Comparison of ENCODE assay signal across 10 cellular contexts in the genomic region with DNA sequence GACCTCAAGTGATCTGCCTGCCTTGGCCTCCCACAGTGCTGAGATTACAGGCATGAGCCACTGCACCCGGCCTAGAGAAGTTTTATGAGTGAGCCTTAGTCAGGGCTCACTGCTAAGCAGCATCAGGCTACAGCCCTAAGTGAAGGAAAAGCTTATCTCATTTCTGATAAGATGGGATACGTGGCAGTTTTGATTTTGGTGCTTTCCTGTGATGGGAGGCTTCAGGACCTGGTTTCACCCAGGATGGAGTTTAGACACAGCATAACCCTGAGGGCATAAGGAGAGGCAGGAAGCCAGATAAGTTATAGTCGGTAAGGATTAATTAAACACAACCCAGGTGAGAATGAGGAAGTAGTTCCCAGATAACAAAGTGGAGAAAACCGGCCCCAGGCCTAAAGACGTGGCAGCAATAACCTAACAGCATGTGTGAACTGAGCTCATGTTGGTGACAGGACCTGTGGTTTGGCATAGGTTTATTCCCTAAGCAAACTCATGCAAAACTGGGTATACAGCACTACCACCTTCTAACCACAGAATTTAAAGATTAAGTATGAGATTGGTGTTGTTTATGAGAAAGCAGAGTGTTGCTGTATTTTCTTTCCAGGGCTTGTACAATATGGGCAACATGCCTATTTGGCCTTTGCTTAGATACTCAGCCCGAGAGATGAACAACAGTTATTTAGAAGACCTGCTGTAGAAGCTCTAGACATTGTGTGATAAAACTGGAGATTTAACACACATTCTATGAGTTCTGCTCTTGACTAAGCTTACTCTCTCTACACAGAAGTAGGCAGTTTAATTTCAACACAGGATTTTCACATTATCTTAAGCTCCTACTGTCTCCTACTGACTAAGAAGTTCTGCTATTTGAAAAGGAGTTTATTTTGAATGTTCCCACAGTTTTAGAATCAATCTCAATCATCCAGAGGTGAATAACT.
DNase-seq lines count a peak whose midpoint lies in the region; TF ChIP-seq lines count a peak whose summit lies in the region.
"Had no signal": no experiment of that assay in that cellular context is flagged by ENCODE, and none has a peak within 500 bp of the region (broad histone marks: within the 10 kb centered on the region; RNA-seq: fewer than 3 reads in every experiment).

No MANE protein-coding gene starts in this region.

- no peaks in the 10 kb centered on the region for H3K27me3 ChIP-seq in endodermal cell (ENCODE audit: control insufficient read depth, insufficient read depth, low read length, poor library complexity, severe bottlenecking)
- H3K27me3 ChIP-seq in thymus (ENCODE audit: control insufficient read depth, insufficient read depth), result no peaks in the 10 kb centered on the region
- H3K27me3 ChIP-seq: adrenal gland; BLaER1 treated with 17β-estradiol and CSF1 and Interleukin-3, amounts not matched to agents 10 nM and 100 nM had no signal

- H3K27ac ChIP-seq in endodermal cell (ENCODE audit: low read depth, low read length) (no peak overlapping the region), thymus (ENCODE audit: low read depth) (peak overlapping the region; percentile 33)
- H3K27ac ChIP-seq: adrenal gland; BLaER1 treated with 17β-estradiol and CSF1 and Interleukin-3, amounts not matched to agents 10 nM and 100 nM had no signal

- no peaks in the 10 kb centered on the region for H3K9me3 Mint-ChIP-seq in endodermal cell

- DNase-seq in activated gamma-delta T cell treated with Interleukin-2 at 50 U/mL for 16 hours, result peak; percentile 10
- no peak for DNase-seq in activated gamma-delta T cell (lab: John Stamatoyannopoulos, UW)
- peak; percentile 56 for DNase-seq in NCI-H2196 treated with DMSO at 0.1 percent for 48 hours (lab: John Stamatoyannopoulos, UW; ENCODE audit: unreplicated experiment)
- peak; percentile 51 for DNase-seq in endodermal cell
- no peak for DNase-seq in globus pallidus (ENCODE audit: low spot score)
- DNase-seq in retina, result no peak
- DNase-seq in foreskin fibroblast, result no peak
- DNase-seq: adrenal gland had no signal

- no peak overlapping the region for H3K4me3 ChIP-seq in endodermal cell (ENCODE audit: low read length)
- no peak overlapping the region for H3K4me3 ChIP-seq in thymus (ENCODE audit: low read length)
- H3K4me3 ChIP-seq in foreskin fibroblast (ENCODE audit: low read depth in 1 of 2, low read length in 2 of 2), result no peak overlapping the region
- H3K4me3 ChIP-seq: adrenal gland; BLaER1 treated with 17β-estradiol and CSF1 and Interleukin-3, amounts not matched to agents 10 nM and 100 nM had no signal

- H3K4me1 Mint-ChIP-seq in endodermal cell, result no peaks in the 10 kb centered on the region

- H3K4me1 ChIP-seq in endodermal cell (ENCODE audit: control insufficient read depth, insufficient read depth, low read length) (no peaks in the 10 kb centered on the region), thymus (ENCODE audit: control insufficient read depth, insufficient read depth, low read length) (no peaks in the 10 kb centered on the region)
- H3K4me1 ChIP-seq: adrenal gland had no signal

- H3K27ac Mint-ChIP-seq in endodermal cell, result peak overlapping the region; percentile 59

- TF ChIP-seq CTCF in endodermal cell (conservative IDR thresholded peaks at IDR 0.05) (no peak), foreskin fibroblast (IDR thresholded peaks at IDR 0.05; ENCODE audit: low read depth, low read length) (no peak)

- no peak overlapping the region for H3K4me3 Mint-ChIP-seq in endodermal cell

- H3K9me3 ChIP-seq in endodermal cell (ENCODE audit: control insufficient read depth, low read length) (no peaks in the 10 kb centered on the region), thymus (ENCODE audit: control insufficient read depth) (no peaks in the 10 kb centered on the region)
- H3K9me3 ChIP-seq: adrenal gland; BLaER1 treated with 17β-estradiol and CSF1 and Interleukin-3, amounts not matched to agents 10 nM and 100 nM had no signal

- H3K36me3 ChIP-seq in endodermal cell (ENCODE audit: control insufficient read depth, insufficient read depth, low read length) (no peaks in the 10 kb centered on the region), thymus (ENCODE audit: control insufficient read depth, insufficient read depth) (no peaks in the 10 kb centered on the region)
- H3K36me3 ChIP-seq: adrenal gland; BLaER1 treated with 17β-estradiol and CSF1 and Interleukin-3, amounts not matched to agents 10 nM and 100 nM had no signal

- H3K27me3 Mint-ChIP-seq in endodermal cell (ENCODE audit: insufficient read depth), result no peaks in the 10 kb centered on the region

- no peak overlapping the region for H3K9ac ChIP-seq in endodermal cell (ENCODE audit: extremely low read depth, low read length, poor library complexity, severe bottlenecking)
- H3K9ac ChIP-seq: BLaER1 treated with 17β-estradiol and CSF1 and Interleukin-3, amounts not matched to agents 10 nM and 100 nM had no signal

- 75 to 87% methylated on average over 6 of the region's 6 CpGs for WGBS in endodermal cell (ENCODE audit: insufficient coverage in 1 of 2, insufficient read length in 1 of 2), 2 experiments
- 53% methylated on average over 6 of the region's 6 CpGs for WGBS in thymus

- H3K36me3 Mint-ChIP-seq in endodermal cell (ENCODE audit: low read depth), result no peaks in the 10 kb centered on the region

Comparison
In these comparisons a context has a peak if more than half of its experiments do, and no peak if none do; other contexts are left out.
1. DNase-seq: peak in activated gamma-delta T cell treated with Interleukin-2 at 50 U/mL for 16 hours (single experiment), NCI-H2196 treated with DMSO at 0.1 percent for 48 hours (single experiment) and endodermal cell (single experiment); none in activated gamma-delta T cell (single experiment), globus pallidus (single experiment), retina (single experiment) and foreskin fibroblast (0 of 2).